13 cellular contexts compared by ENCODE assay signal in the genomic region with DNA sequence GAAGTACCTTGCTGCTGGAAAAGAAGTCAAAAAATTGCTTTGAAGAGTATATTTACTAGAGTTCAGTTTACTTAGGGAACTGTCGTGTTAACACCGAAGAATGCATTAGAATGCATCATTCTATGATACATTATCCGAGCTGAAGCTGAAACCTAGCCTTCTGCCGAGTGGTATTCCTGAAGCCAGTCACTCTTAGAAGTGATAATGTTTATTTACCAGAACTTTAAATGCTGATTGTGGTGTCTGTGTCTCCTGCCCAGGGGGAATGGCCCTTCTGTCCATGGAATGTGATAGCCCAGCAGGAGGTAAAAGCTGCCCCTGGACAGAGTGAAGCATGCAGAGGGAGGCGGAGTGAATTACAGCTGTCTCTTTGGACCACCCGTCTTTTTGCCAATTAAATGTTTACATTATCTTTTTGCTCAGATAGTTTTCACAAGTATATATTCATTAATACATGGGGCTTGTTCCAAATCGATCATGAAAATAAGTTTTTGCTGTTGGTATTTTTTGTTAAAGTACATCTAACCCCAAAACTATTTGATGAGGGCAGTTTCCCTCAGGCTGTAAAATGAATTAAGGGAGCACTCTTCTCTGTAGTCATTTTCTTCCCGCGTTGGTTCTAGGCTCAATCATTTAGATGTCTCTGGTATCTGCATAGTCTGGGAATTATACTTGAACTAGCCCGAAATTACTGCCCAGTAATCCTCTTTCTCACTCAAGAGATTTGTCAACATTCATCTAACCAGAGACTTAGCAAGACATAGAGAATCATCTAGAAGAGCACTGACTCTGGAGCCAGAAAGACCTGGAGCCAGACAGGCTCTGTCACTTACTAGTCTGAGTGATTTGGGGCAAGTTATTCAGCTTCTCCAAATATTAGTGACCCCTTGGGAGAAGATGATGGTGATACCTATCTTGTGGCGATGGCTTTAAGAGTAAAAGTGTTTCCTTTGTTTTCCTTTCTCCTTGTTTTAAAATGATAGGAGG.
A peak's percentile ranks its signal among the peaks of the same experiment; 100 is the strongest.
DNase-seq lines count a peak whose midpoint lies in the region; ATAC-seq and TF ChIP-seq lines count a peak whose summit lies in the region.
"Had no signal": no experiment of that assay in that cellular context is flagged by ENCODE, and none has a peak within 500 bp of the region (broad histone marks: within the 10 kb centered on the region; RNA-seq: fewer than 3 reads in every experiment).

No MANE protein-coding gene starts in this region.

- H3K9ac ChIP-seq in GM23248 (peak overlapping the region; percentile 31), NT2/D1 (ENCODE audit: insufficient read length, low read depth) (no peak overlapping the region), parathyroid adenoma (no peak overlapping the region)

- H3K27ac Mint-ChIP-seq in glutamatergic neuron (ENCODE audit: unreplicated experiment), result no peak overlapping the region
- H3K27ac Mint-ChIP-seq: activated naive CD4-positive, alpha-beta T cell treated with anti-CD3 and anti-CD28 coated beads, Interleukin-2, amount 50 U/mL, for 24 hours had no signal

- H3K27me3 ChIP-seq in GM23248 (replicated peaks; ENCODE audit: insufficient read depth) (no peaks in the 10 kb centered on the region), NT2/D1 (ENCODE audit: insufficient read depth, insufficient read length) (no peaks in the 10 kb centered on the region), parathyroid adenoma (ENCODE audit: control insufficient read depth, insufficient read depth, low read length) (no peaks in the 10 kb centered on the region)

- H3K4me1 ChIP-seq in GM23248 (ENCODE audit: insufficient read depth), result peaks cover 44% of the 10 kb centered on the region
- H3K4me1 ChIP-seq in NT2/D1 (ENCODE audit: insufficient read depth, insufficient read length), result no peaks in the 10 kb centered on the region
- peaks cover 24% of the 10 kb centered on the region for H3K4me1 ChIP-seq in parathyroid adenoma

- WGBS in GM23248 (ENCODE audit: low coverage in 1 of 2, low lambda C conversion rate in 2 of 2, missing lambda C conversion rate in 2 of 2), 2 experiments, result 51 to 52% methylated on average over 11 of the region's 11 CpGs

- DNase-seq in GM23248, result peak; percentile 64
- peak; percentile 86 for DNase-seq in NT2/D1 (ENCODE audit: low read depth, low spot score)
- peak; percentile 71 for DNase-seq in glutamatergic neuron
- no peak for DNase-seq in amygdala (lab: John Stamatoyannopoulos, UW)
- DNase-seq in AG08396 (ENCODE audit: low spot score), result no peak
- no peak for DNase-seq in anterior cingulate cortex (lab: John Stamatoyannopoulos, UW)
- DNase-seq: naive thymus-derived CD8-positive, alpha-beta T cell; NCI-H2029; PC-3; T-helper 9 cell had no signal

- H2AFZ ChIP-seq in GM23248 (peak overlapping the region; percentile 70), parathyroid adenoma (peak overlapping the region; percentile 43)

- peaks cover 30% of the 10 kb centered on the region for H3K4me1 Mint-ChIP-seq in glutamatergic neuron (ENCODE audit: low read depth, unreplicated experiment)
- H3K4me1 Mint-ChIP-seq: activated naive CD4-positive, alpha-beta T cell treated with anti-CD3 and anti-CD28 coated beads, Interleukin-2, amount 50 U/mL, for 24 hours; naive thymus-derived CD8-positive, alpha-beta T cell had no signal

- peaks cover 4% of the 10 kb centered on the region for H3K9me3 Mint-ChIP-seq in glutamatergic neuron (ENCODE audit: unreplicated experiment)
- H3K9me3 Mint-ChIP-seq: activated naive CD4-positive, alpha-beta T cell treated with anti-CD3 and anti-CD28 coated beads, Interleukin-2, amount 50 U/mL, for 24 hours; naive thymus-derived CD8-positive, alpha-beta T cell had no signal

- H4K20me1 ChIP-seq in GM23248 (ENCODE audit: insufficient read depth), result no peaks in the 10 kb centered on the region

- H3K36me3 Mint-ChIP-seq in glutamatergic neuron (ENCODE audit: unreplicated experiment), result no peaks in the 10 kb centered on the region

- TF ChIP-seq CTCF in glutamatergic neuron (IDR thresholded peaks at IDR 0.05; ENCODE audit: partially characterized antibody, unreplicated experiment), result no peak
- no peak for TF ChIP-seq CTCF in parathyroid adenoma (IDR thresholded peaks at IDR 0.05)

- H3K27ac ChIP-seq in GM23248, result peak overlapping the region; percentile 62
- H3K27ac ChIP-seq in parathyroid adenoma, result peak overlapping the region; percentile 54

- peak overlapping the region; percentile 23 for H3K4me3 ChIP-seq in GM23248
- no peak overlapping the region for H3K4me3 ChIP-seq in NT2/D1 (ENCODE audit: insufficient read length, low read depth)
- H3K4me3 ChIP-seq in parathyroid adenoma (ENCODE audit: low read depth, low read length), result no peak overlapping the region

- H3K36me3 ChIP-seq in GM23248 (ENCODE audit: low read depth), result no peaks in the 10 kb centered on the region
- H3K36me3 ChIP-seq in NT2/D1 (ENCODE audit: insufficient read depth, insufficient read length, low read length), result no peaks in the 10 kb centered on the region
- H3K36me3 ChIP-seq in parathyroid adenoma (ENCODE audit: control insufficient read depth, insufficient read depth, low read length), result no peaks in the 10 kb centered on the region

- H3K9me3 ChIP-seq in GM23248 (ENCODE audit: low read depth) (no peaks in the 10 kb centered on the region), NT2/D1 (ENCODE audit: insufficient read depth, low read length) (no peaks in the 10 kb centered on the region), parathyroid adenoma (ENCODE audit: control insufficient read depth, low read length) (no peaks in the 10 kb centered on the region)

- H3K4me2 ChIP-seq in GM23248 (ENCODE audit: unreplicated experiment) (peak overlapping the region; percentile 66), parathyroid adenoma (ENCODE audit: low read length) (no peak overlapping the region)

- in situ Hi-C loops in GM23248 (cut with MboI), result no loop called here

- ATAC-seq in HG03196 (IDR thresholded peaks at IDR 0.05; ENCODE audit: unreplicated experiment), result no peak
- ATAC-seq: naive thymus-derived CD8-positive, alpha-beta T cell; PC-3 had no signal

- H3K79me2 ChIP-seq in GM23248 (ENCODE audit: insufficient read depth) (no peaks in the 10 kb centered on the region), parathyroid adenoma (peaks cover 39% of the 10 kb centered on the region)

- H3K4me3 Mint-ChIP-seq in glutamatergic neuron (ENCODE audit: unreplicated experiment), result no peak overlapping the region
- H3K4me3 Mint-ChIP-seq: activated naive CD4-positive, alpha-beta T cell treated with anti-CD3 and anti-CD28 coated beads, Interleukin-2, amount 50 U/mL, for 24 hours; naive thymus-derived CD8-positive, alpha-beta T cell had no signal

- H3K27me3 Mint-ChIP-seq in glutamatergic neuron (ENCODE audit: unreplicated experiment), result peaks cover 2% of the 10 kb centered on the region
- H3K27me3 Mint-ChIP-seq: activated naive CD4-positive, alpha-beta T cell treated with anti-CD3 and anti-CD28 coated beads, Interleukin-2, amount 50 U/mL, for 24 hours; naive thymus-derived CD8-positive, alpha-beta T cell had no signal

- H3F3A ChIP-seq in GM23248 (ENCODE audit: insufficient read depth), result peaks cover 57% of the 10 kb centered on the region

- H3K9me2 ChIP-seq in GM23248 (ENCODE audit: insufficient read depth), result no peaks in the 10 kb centered on the region

Comparison
In these comparisons a context has a peak if more than half of its experiments do, and no peak if none do; other contexts are left out.
1. DNase-seq: peak in GM23248 (single experiment), NT2/D1 (single experiment) and glutamatergic neuron (single experiment); none in amygdala (0 of 56), AG08396 (single experiment) and anterior cingulate cortex (0 of 58).